13 cellular contexts compared by ENCODE assay signal in the genomic region with DNA sequence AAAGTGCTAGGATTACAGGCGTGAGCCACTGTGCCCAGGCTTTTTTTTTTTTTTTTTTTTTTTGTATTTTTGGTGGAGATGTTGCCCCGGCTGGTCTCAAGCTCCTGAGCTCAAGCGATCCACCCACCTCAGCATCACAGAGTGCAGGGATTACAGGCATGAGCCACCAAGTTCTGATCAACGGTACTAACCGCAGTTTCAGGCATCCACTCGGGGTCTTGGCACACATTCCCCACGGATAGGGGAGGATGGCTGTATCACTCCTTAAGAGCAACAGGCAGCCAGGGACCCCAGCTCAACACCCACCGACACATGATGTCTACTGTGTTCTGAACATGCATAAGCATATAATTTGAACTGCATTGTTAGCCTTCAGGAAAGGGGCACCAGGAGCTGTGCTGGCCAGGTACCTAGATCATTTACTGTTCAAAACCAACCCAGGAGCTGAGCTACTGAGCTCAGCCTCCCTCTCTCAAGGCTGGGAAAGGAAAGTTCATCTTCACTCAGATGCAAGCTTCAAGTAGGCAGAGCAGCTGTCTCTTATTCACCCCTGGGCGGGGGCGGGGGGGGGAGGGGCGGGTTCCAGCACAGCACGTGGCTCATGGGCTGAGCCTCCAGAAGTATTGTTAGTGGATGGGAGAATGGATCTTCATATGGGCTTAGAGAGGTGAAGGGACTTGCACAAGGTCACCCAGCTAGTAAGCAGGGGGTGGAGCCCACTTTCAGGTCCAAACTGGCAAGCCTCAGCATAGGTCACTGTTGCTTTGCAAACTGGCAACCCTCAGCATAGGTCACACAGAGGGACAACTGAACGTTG. TPM values are rescaled to one million over a fixed set of nuclear protein-coding genes. Genes with fewer than 3 reads are reported as not detected.
DNase-seq lines count a peak whose midpoint lies in the region; ATAC-seq and TF ChIP-seq lines count a peak whose summit lies in the region.
"Had no signal": no experiment of that assay in that cellular context is flagged by ENCODE, and none has a peak within 500 bp of the region (broad histone marks: within the 10 kb centered on the region; RNA-seq: fewer than 3 reads in every experiment).

No MANE protein-coding gene starts in this region.

- H3K4me3 Mint-ChIP-seq in activated T-cell treated with anti-CD3 and anti-CD28 coated beads, Interleukin-2, amount 50 U/mL, for 72 hours, result peak overlapping the region; percentile 70 to 78

- H3K36me3 ChIP-seq in HUES48 (ENCODE audit: control insufficient read depth, insufficient read depth, low read length) (no peaks in the 10 kb centered on the region), mesenchymal stem cell (ENCODE audit: control insufficient read depth in 1 of 2, insufficient read depth in 2 of 2, low read depth in 1 of 2, low read length in 2 of 2) (peaks cover 6 to 15% of the 10 kb centered on the region in 2 experiments)

- no peak overlapping the region for H2BK15ac ChIP-seq in mesenchymal stem cell (ENCODE audit: low read depth, poor library complexity, severe bottlenecking)

- DNase-seq in activated T-cell treated with anti-CD3 and anti-CD28 coated beads, Interleukin-2, amount 50 U/mL, for 72 hours, result no peak
- no peak for DNase-seq in mesenchymal stem cell
- no peak for DNase-seq in NOMO-1 (lab: John Stamatoyannopoulos, UW; ENCODE audit: unreplicated experiment in 2 of 2)
- DNase-seq in erythroblast (lab: John Stamatoyannopoulos, UW), result no peak
- DNase-seq in GM19238 (ENCODE audit: insufficient read length, low spot score), result no peak
- DNase-seq: effector CD4-positive, alpha-beta T cell; NCI-H446; occipital lobe had no signal

- H2BK5ac ChIP-seq in mesenchymal stem cell (ENCODE audit: low read depth, low read length, poor library complexity, severe bottlenecking), result no peak overlapping the region

- H3K27ac ChIP-seq in C4-2B (0 out of 2 replicates have a peak overlapping the region, but pooled peaks have one; percentile 7), HUES48 (ENCODE audit: low read depth, low read length) (peak overlapping the region; percentile 29), mesenchymal stem cell (ENCODE audit: low read length, poor library complexity, severe bottlenecking) (no peak overlapping the region)
- H3K27ac ChIP-seq: BLaER1 treated with 17β-estradiol and CSF1 and Interleukin-3, amounts not matched to agents 10 nM and 100 nM; SJSA1 had no signal

- H2AK5ac ChIP-seq in mesenchymal stem cell (ENCODE audit: low read length, severe bottlenecking), result no peak overlapping the region

- no peak overlapping the region for H4K91ac ChIP-seq in mesenchymal stem cell (ENCODE audit: low read length)

- H3K9me3 Mint-ChIP-seq in activated T-cell treated with anti-CD3 and anti-CD28 coated beads, Interleukin-2, amount 50 U/mL, for 72 hours, result peaks cover 0 to 2% of the 10 kb centered on the region in 2 donors

- H4K8ac ChIP-seq in mesenchymal stem cell (ENCODE audit: low read length), result no peak overlapping the region

- H3K23ac ChIP-seq in mesenchymal stem cell (ENCODE audit: low read length in 2 of 2), result peak overlapping the region in 1 of 2 experiments; percentile 57

- WGBS in mesenchymal stem cell, result 85% methylated on average over 12 of the region's 13 CpGs

- peaks cover 1% of the 10 kb centered on the region for H3K79me1 ChIP-seq in mesenchymal stem cell (replicated peaks; ENCODE audit: low read length, poor library complexity, severe bottlenecking)

- H3K9me3 ChIP-seq in HUES48 (ENCODE audit: control insufficient read depth, insufficient read depth, low read length), result no peaks in the 10 kb centered on the region
- H3K9me3 ChIP-seq in mesenchymal stem cell (ENCODE audit: control insufficient read depth, low read length), result no peaks in the 10 kb centered on the region
- H3K9me3 ChIP-seq: BLaER1 treated with 17β-estradiol and CSF1 and Interleukin-3, amounts not matched to agents 10 nM and 100 nM; SJSA1 had no signal

- H3K36me3 Mint-ChIP-seq in activated T-cell treated with anti-CD3 and anti-CD28 coated beads, Interleukin-2, amount 50 U/mL, for 72 hours (ENCODE audit: insufficient read depth in 2 of 2), result peaks cover 3 to 19% of the 10 kb centered on the region in 2 donors

- H3K4me1 ChIP-seq in HUES48 (ENCODE audit: control insufficient read depth, insufficient read depth, low read length), result peaks cover 65% of the 10 kb centered on the region
- H3K4me1 ChIP-seq in mesenchymal stem cell (ENCODE audit: control insufficient read depth, insufficient read depth, low read depth, low read length), result peaks cover 15% of the 10 kb centered on the region

- peaks cover 93% of the 10 kb centered on the region for H3K4me1 Mint-ChIP-seq in activated T-cell treated with anti-CD3 and anti-CD28 coated beads, Interleukin-2, amount 50 U/mL, for 72 hours (ENCODE audit: low read depth)

- no peak overlapping the region for H2AFZ ChIP-seq in mesenchymal stem cell (ENCODE audit: low read depth, low read length)

- peak overlapping the region; percentile 54 for H3K27ac Mint-ChIP-seq in activated T-cell treated with anti-CD3 and anti-CD28 coated beads, Interleukin-2, amount 50 U/mL, for 72 hours

- peak overlapping the region in 1 of 2 experiments; percentile 69 for H3K14ac ChIP-seq in mesenchymal stem cell (ENCODE audit: low read length in 2 of 2)

- no peaks in the 10 kb centered on the region for H3K27me3 ChIP-seq in HUES48 (ENCODE audit: control insufficient read depth, insufficient read depth, low read length)
- H3K27me3 ChIP-seq in mesenchymal stem cell (ENCODE audit: control insufficient read depth in 1 of 2, insufficient read depth in 1 of 2, low read length in 2 of 2), result no peaks in the 10 kb centered on the region
- H3K27me3 ChIP-seq: BLaER1 treated with 17β-estradiol and CSF1 and Interleukin-3, amounts not matched to agents 10 nM and 100 nM; SJSA1 had no signal

- H3K9ac ChIP-seq in HUES48 (ENCODE audit: low read depth, low read length), result no peak overlapping the region
- peak overlapping the region; percentile 14 for H3K9ac ChIP-seq in mesenchymal stem cell (ENCODE audit: low read length)
- H3K9ac ChIP-seq: BLaER1 treated with 17β-estradiol and CSF1 and Interleukin-3, amounts not matched to agents 10 nM and 100 nM had no signal

- H3K4ac ChIP-seq in mesenchymal stem cell (ENCODE audit: low read depth in 1 of 2, low read length in 2 of 2), result no peak overlapping the region

- no peak overlapping the region for H2BK120ac ChIP-seq in mesenchymal stem cell (ENCODE audit: low read depth, low read length)

- H2BK12ac ChIP-seq in mesenchymal stem cell (ENCODE audit: low read length in 2 of 2), result peak overlapping the region in 1 of 2 experiments; percentile 76

- no peak overlapping the region for H3K4me2 ChIP-seq in mesenchymal stem cell (ENCODE audit: low read length, poor library complexity, severe bottlenecking)

- no peak overlapping the region for H3K4me3 ChIP-seq in HUES48 (ENCODE audit: low read depth, low read length)
- H3K4me3 ChIP-seq in mesenchymal stem cell (ENCODE audit: insufficient read depth in 1 of 2, low read depth in 1 of 2, low read length in 2 of 2), result no peak overlapping the region
- H3K4me3 ChIP-seq: BLaER1 treated with 17β-estradiol and CSF1 and Interleukin-3, amounts not matched to agents 10 nM and 100 nM; SJSA1 had no signal

- H3K27me3 Mint-ChIP-seq in activated T-cell treated with anti-CD3 and anti-CD28 coated beads, Interleukin-2, amount 50 U/mL, for 72 hours (ENCODE audit: low read depth), result no peaks in the 10 kb centered on the region

- peak in 1 of 2 donors; percentile 10 for ATAC-seq in activated T-cell treated with anti-CD3 and anti-CD28 coated beads, Interleukin-2, amount 50 U/mL, for 72 hours (replicated peaks in 1 of 2)
- no peak for ATAC-seq in HG02870 (IDR thresholded peaks at IDR 0.05; ENCODE audit: unreplicated experiment)

- peak overlapping the region in 1 of 2 experiments; percentile 28 for H3K18ac ChIP-seq in mesenchymal stem cell (ENCODE audit: low read depth in 1 of 2, low read length in 2 of 2)

- no peak for TF ChIP-seq CTCF in C4-2B (conservative IDR thresholded peaks at IDR 0.05)

- no peak for TF ChIP-seq POLR2A in erythroblast (IDR thresholded peaks at IDR 0.05; ENCODE audit: low read length)

RNA-seq across cellular contexts. Expression of gene CAPZB, which starts 24.6 kb away (rescaled TPM):
- 100 to 1,000 TPM; 336 to 373 TPM for total RNA-seq in activated T-cell treated with anti-CD3 and anti-CD28 coated beads, Interleukin-2, amount 50 U/mL, for 72 hours
- 431 TPM for polyA plus RNA-seq in mesenchymal stem cell (2013, experiment 1 of 2)
- 426 TPM for polyA plus RNA-seq in mesenchymal stem cell (2013, experiment 2 of 2)
